Comparison of ENCODE assay signal across 34 cellular contexts in genomic region chr14:97791072-97791471, GRCh38.
"Had no signal": no experiment of that assay in that cellular context is flagged by ENCODE, and none has a peak within 500 bp of the region (broad histone marks: within the 10 kb centered on the region; RNA-seq: fewer than 3 reads in every experiment).

No MANE protein-coding gene starts in this region.

- H3K36me3 ChIP-seq: MG63 had no signal

- H3K27me3 ChIP-seq: MG63 had no signal

- H3K4me3 ChIP-seq: MG63 had no signal

- DNase-seq: Karpas-422, Kasumi-1, MG63, MM.1S, MV-4-11, NCI-H1048, NCI-H1092, NCI-H1092 treated with DMSO at 0.1 percent for 48 hours, NCI-H1105, NCI-H1105 treated with DMSO at 0.1 percent for 48 hours, NCI-H1417, NCI-H1417 treated with DMSO at 0.1 percent for 48 hours, NCI-H1436, NCI-H1436 treated with DMSO at 0.1 percent for 48 hours, NCI-H146, NCI-H1694, NCI-H1694 treated with DMSO at 0.1 percent for 48 hours, NCI-H187, NCI-H187 treated with DMSO at 0.1 percent for 48 hours, NCI-H1930, NCI-H2029, NCI-H2029 treated with DMSO at 0.1 percent for 48 hours, NCI-H2081, NCI-H2081 treated with DMSO at 0.1 percent for 48 hours, NCI-H2107, NCI-H2171, NCI-H2171 treated with DMSO at 0.1 percent for 48 hours, NCI-H2227 treated with DMSO at 0.1 percent for 48 hours, NCI-H226, NCI-H345, NCI-H446, NCI-H446 treated with DMSO at 0.1 percent for 48 hours, NCI-H510A had no signal

- H3K9me3 ChIP-seq: MG63 had no signal

- H3K27ac ChIP-seq: KMS-11 had no signal
